In the genomic region with DNA sequence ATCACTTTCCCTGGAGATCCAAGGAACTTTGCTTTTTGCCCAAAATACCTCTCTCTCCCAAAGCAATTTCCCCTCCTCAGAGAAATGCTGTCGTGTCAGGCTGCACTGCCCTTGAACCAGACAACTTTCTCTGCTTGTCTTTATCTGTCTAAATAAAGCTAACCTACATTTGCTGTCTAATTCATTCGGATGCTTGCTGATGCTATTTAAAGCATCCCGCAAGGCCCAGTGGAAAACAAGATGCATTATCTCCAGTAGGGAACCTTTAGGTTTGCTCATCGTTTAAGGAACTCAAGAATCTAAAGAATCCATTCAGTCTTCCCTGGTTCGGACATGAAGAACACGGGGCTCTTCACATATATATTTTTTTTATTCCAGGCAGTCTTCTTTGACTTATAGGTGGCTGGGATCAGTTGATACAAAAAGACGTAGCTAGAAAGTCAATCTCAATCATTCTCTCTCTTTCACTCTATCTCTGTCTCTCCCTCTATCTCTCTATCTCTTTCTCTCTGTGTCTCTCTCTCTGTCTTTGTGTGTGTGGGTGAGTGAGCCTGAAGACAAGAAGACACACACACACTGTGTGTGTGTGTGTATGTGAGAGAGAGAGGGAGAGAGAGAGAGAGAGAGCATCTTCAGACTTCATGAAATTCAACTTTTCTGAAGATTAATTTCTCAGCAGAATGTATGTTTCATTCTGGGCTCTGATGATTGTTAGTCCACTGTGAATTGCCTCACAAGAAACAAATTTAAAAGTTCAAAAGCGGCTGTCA, we compare ENCODE assay signal across 9 cellular contexts.
DNase-seq lines count a peak whose midpoint lies in the region; ATAC-seq, FAIRE-seq and TF ChIP-seq lines count a peak whose summit lies in the region.
"Had no signal": no experiment of that assay in that cellular context is flagged by ENCODE, and none has a peak within 500 bp of the region (broad histone marks: within the 10 kb centered on the region; RNA-seq: fewer than 3 reads in every experiment).

No MANE protein-coding gene starts in this region.

- H3K9ac ChIP-seq in OCI-LY1 (ENCODE audit: low read length): peak overlapping the region; percentile 54

- H3K4me1 ChIP-seq in CD4-positive, CD25-positive, alpha-beta regulatory T cell (ENCODE audit: control insufficient read depth, insufficient read depth, low read length, poor library complexity, severe bottlenecking): peaks cover 14% of the 10 kb centered on the region
- H3K4me1 ChIP-seq in OCI-LY1 (ENCODE audit: insufficient read depth, low read length, severe bottlenecking): peaks cover 52% of the 10 kb centered on the region
- peaks cover 28 to 29% of the 10 kb centered on the region in 2 donors for H3K4me1 ChIP-seq in naive thymus-derived CD4-positive, alpha-beta T cell (ENCODE audit: control insufficient read depth in 2 of 2, insufficient read depth in 2 of 2, low read length in 2 of 2)

- H3K4me3 Mint-ChIP-seq in CD4-positive, CD25-positive, alpha-beta regulatory T cell: peak overlapping the region in 2 of 4 donors; percentile 17 to 32
- H3K4me3 Mint-ChIP-seq in naive thymus-derived CD4-positive, alpha-beta T cell: peak overlapping the region in 6 of 10 donors; percentile 5 to 73 (median 42)
- no peak overlapping the region for H3K4me3 Mint-ChIP-seq in osteocyte (ENCODE audit: unreplicated experiment)

- H3F3A ChIP-seq in OCI-LY1 (ENCODE audit: insufficient read depth, low read length): 0 out of 2 replicates have a peak, but pooled peaks cover 7% of the 10 kb centered on the region

- H3K27me3 Mint-ChIP-seq in CD4-positive, CD25-positive, alpha-beta regulatory T cell: no peaks in the 10 kb centered on the region
- H3K27me3 Mint-ChIP-seq in naive thymus-derived CD4-positive, alpha-beta T cell: no peaks in the 10 kb centered on the region
- no peaks in the 10 kb centered on the region for H3K27me3 Mint-ChIP-seq in osteocyte (ENCODE audit: unreplicated experiment)

- no peaks in the 10 kb centered on the region for H3K36me3 Mint-ChIP-seq in CD4-positive, CD25-positive, alpha-beta regulatory T cell
- H3K36me3 Mint-ChIP-seq in naive thymus-derived CD4-positive, alpha-beta T cell: peaks cover 0 to 3% (median 0%) of the 10 kb centered on the region in 5 donors
- no peaks in the 10 kb centered on the region for H3K36me3 Mint-ChIP-seq in osteocyte (ENCODE audit: unreplicated experiment)

- intact Hi-C loops in naive thymus-derived CD4-positive, alpha-beta T cell (cut with micrococcal nuclease): loop anchor here (1.0 to 10.0 kb wide), 5 partner anchors 47 to 1200 kb away; no protein-coding TSS in a partner anchor

- no peaks in the 10 kb centered on the region for H3K36me3 ChIP-seq in CD4-positive, CD25-positive, alpha-beta regulatory T cell (ENCODE audit: control insufficient read depth, insufficient read depth, low read length)
- H3K36me3 ChIP-seq in OCI-LY1 (ENCODE audit: insufficient read depth, low read length): no peaks in the 10 kb centered on the region
- H3K36me3 ChIP-seq in naive thymus-derived CD4-positive, alpha-beta T cell (ENCODE audit: control insufficient read depth in 2 of 3, insufficient read depth in 3 of 3, low read length in 3 of 3): no peaks in the 10 kb centered on the region
- H3K36me3 ChIP-seq: Peyer's patch had no signal

- H3K4me1 Mint-ChIP-seq in CD4-positive, CD25-positive, alpha-beta regulatory T cell: peaks cover 16 to 35% (median 25%) of the 10 kb centered on the region in 4 donors
- H3K4me1 Mint-ChIP-seq in naive thymus-derived CD4-positive, alpha-beta T cell: peaks cover 27 to 67% (median 39%) of the 10 kb centered on the region in 7 donors
- peaks cover 37% of the 10 kb centered on the region for H3K4me1 Mint-ChIP-seq in osteocyte (ENCODE audit: unreplicated experiment)

- POLR2A ChIA-PET in naive thymus-derived CD4-positive, alpha-beta T cell (lab: Charles Lee): interaction anchor here (0.8 to 2.7 kb wide), 4 partner anchors 47 to 235 kb away, joined by 3 to 12 read pairs (median 4); a partner anchor contains a TSS

- CTCF ChIA-PET in naive thymus-derived CD4-positive, alpha-beta T cell (lab: Charles Lee): no interaction called here

- TF ChIP-seq CTCF in OCI-LY1 (IDR thresholded peaks at IDR 0.05; ENCODE audit: low read length) (no peak), osteocyte (IDR thresholded peaks at IDR 0.05) (no peak)

- H3K79me2 ChIP-seq in OCI-LY1 (ENCODE audit: insufficient read depth, low read length): no peaks in the 10 kb centered on the region

- no peak for ATAC-seq in CD4-positive, CD25-positive, alpha-beta regulatory T cell (ENCODE audit: low read depth in 2 of 2)
- no peak for ATAC-seq in naive thymus-derived CD4-positive, alpha-beta T cell

- no peak for FAIRE-seq in RCC 7860 (lab: Jason Lieb, UNC)

- H3K27ac ChIP-seq in CD4-positive, CD25-positive, alpha-beta regulatory T cell (ENCODE audit: insufficient read depth, low read length, poor library complexity, severe bottlenecking): peak overlapping the region; percentile 47
- H3K27ac ChIP-seq in OCI-LY1 (ENCODE audit: low read depth, low read length, poor library complexity, severe bottlenecking) (peak overlapping the region; percentile 81), caudate nucleus (ENCODE audit: low read depth, low read length) (peak overlapping the region; percentile 63)
- peak overlapping the region; percentile 42 for H3K27ac ChIP-seq in naive thymus-derived CD4-positive, alpha-beta T cell (ENCODE audit: low read depth, low read length)

- no peaks in the 10 kb centered on the region for H3K9me3 ChIP-seq in CD4-positive, CD25-positive, alpha-beta regulatory T cell (ENCODE audit: control insufficient read depth in 2 of 2, low read length in 2 of 2)
- H3K9me3 ChIP-seq in OCI-LY1 (ENCODE audit: low read length): 0 out of 2 replicates have a peak, but pooled peaks cover 3% of the 10 kb centered on the region
- H3K9me3 ChIP-seq in naive thymus-derived CD4-positive, alpha-beta T cell (ENCODE audit: control insufficient read depth in 2 of 3, low read length in 3 of 3): no peaks in the 10 kb centered on the region
- H3K9me3 ChIP-seq: Peyer's patch had no signal

- peaks cover 0 to 2% (median 0%) of the 10 kb centered on the region in 7 donors for H3K9me3 Mint-ChIP-seq in CD4-positive, CD25-positive, alpha-beta regulatory T cell
- peaks cover 0 to 7% (median 0%) of the 10 kb centered on the region in 11 donors for H3K9me3 Mint-ChIP-seq in naive thymus-derived CD4-positive, alpha-beta T cell
- H3K9me3 Mint-ChIP-seq in osteocyte (ENCODE audit: unreplicated experiment): no peaks in the 10 kb centered on the region

- H3K4me3 ChIP-seq in CD4-positive, CD25-positive, alpha-beta regulatory T cell (ENCODE audit: low read depth, low read length): no peak overlapping the region
- H3K4me3 ChIP-seq in OCI-LY1 (ENCODE audit: low read depth, low read length, poor library complexity, severe bottlenecking): peak overlapping the region; percentile 40
- H3K4me3 ChIP-seq in naive thymus-derived CD4-positive, alpha-beta T cell (ENCODE audit: low read length): no peak overlapping the region
- H3K4me3 ChIP-seq: Peyer's patch had no signal

- DNase-seq in CD4-positive, CD25-positive, alpha-beta regulatory T cell: no peak
- DNase-seq in caudate nucleus (lab: John Stamatoyannopoulos, UW) (peak in 1 of 61 donors; percentile 5), RCC 7860 (ENCODE audit: low spot score) (no peak), nucleus accumbens (lab: John Stamatoyannopoulos, UW) (no peak), osteocyte (ENCODE audit: extremely low spot score, unreplicated experiment) (no peak)
- DNase-seq in naive thymus-derived CD4-positive, alpha-beta T cell: no peak
- no peak for DNase-seq in activated CD4-positive, CD25-positive, alpha-beta regulatory T cell (lab: John Stamatoyannopoulos, UW)

- no peaks in the 10 kb centered on the region for H4K20me1 ChIP-seq in OCI-LY1 (ENCODE audit: insufficient read depth, low read length)

- H3K9me2 ChIP-seq in OCI-LY1 (ENCODE audit: low read depth, low read length): no peaks in the 10 kb centered on the region

- H3K4me2 ChIP-seq in OCI-LY1 (ENCODE audit: low read length): peak overlapping the region; percentile 63

- H3K27ac Mint-ChIP-seq in CD4-positive, CD25-positive, alpha-beta regulatory T cell: peak overlapping the region; percentile 70 to 87 (median 72)
- H3K27ac Mint-ChIP-seq in naive thymus-derived CD4-positive, alpha-beta T cell: peak overlapping the region; percentile 72 to 94 (median 89)
- no peak overlapping the region for H3K27ac Mint-ChIP-seq in osteocyte (ENCODE audit: unreplicated experiment)

- no peaks in the 10 kb centered on the region for H3K27me3 ChIP-seq in CD4-positive, CD25-positive, alpha-beta regulatory T cell (ENCODE audit: control insufficient read depth, insufficient read depth, low read length)
- no peaks in the 10 kb centered on the region for H3K27me3 ChIP-seq in OCI-LY1 (ENCODE audit: insufficient read depth, low read length)
- no peaks in the 10 kb centered on the region for H3K27me3 ChIP-seq in naive thymus-derived CD4-positive, alpha-beta T cell (ENCODE audit: control insufficient read depth in 2 of 2, insufficient read depth in 2 of 2, low read length in 2 of 2)
- H3K27me3 ChIP-seq: Peyer's patch had no signal

- peak overlapping the region; percentile 76 for H2AFZ ChIP-seq in OCI-LY1 (ENCODE audit: low read length)
